ENCODE assay signal across 19 cellular contexts in the genomic region with DNA sequence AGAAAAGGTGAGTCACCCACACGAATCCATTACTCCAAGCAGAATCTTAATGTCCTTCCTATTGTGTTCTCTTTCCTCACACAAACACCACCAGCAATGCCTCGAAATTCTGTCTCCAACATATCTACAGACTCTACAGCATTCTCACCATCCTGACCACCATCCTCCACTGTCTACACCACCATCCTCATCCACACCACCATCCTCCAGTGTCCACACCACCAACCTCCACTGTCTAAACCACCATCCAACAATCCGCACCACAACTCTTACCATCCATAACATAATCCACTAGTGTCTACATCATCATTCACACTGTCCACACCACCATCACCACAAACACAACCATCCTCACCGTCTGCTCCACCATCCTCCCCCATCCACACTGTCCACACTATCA.
"Had no signal": no experiment of that assay in that cellular context is flagged by ENCODE, and none has a peak within 500 bp of the region (broad histone marks: within the 10 kb centered on the region; RNA-seq: fewer than 3 reads in every experiment).

No MANE protein-coding gene starts in this region.

- H3K4me1 ChIP-seq: breast epithelium had no signal

- H3K36me3 ChIP-seq: breast epithelium had no signal

- H3K4me1 Mint-ChIP-seq: activated B cell treated with CpG ODN at 0.5 μM for 24 hours; activated CD4-positive, alpha-beta memory T cell treated with anti-CD3 and anti-CD28 coated beads, Interleukin-2, amount 10 ng/mL, durations not matched to agents 7 days and 5 days; activated CD4-positive, alpha-beta T cell treated with anti-CD3 and anti-CD28 coated beads, Interleukin-2, amount 10 ng/mL, durations not matched to agents 7 days and 5 days had no signal

- H3K4me2 ChIP-seq: PC-9 had no signal

- H3K27me3 ChIP-seq: breast epithelium had no signal

- DNase-seq: activated B cell treated with CpG ODN at 0.5 μM for 24 hours; activated CD4-positive, alpha-beta memory T cell treated with anti-CD3 and anti-CD28 coated beads, Interleukin-2, amount 10 ng/mL, durations not matched to agents 7 days and 5 days; activated CD4-positive, alpha-beta T cell treated with anti-CD3 and anti-CD28 coated beads for 1 hour; activated CD4-positive, alpha-beta T cell treated with anti-CD3 and anti-CD28 coated beads, Interleukin-2, amount 10 ng/mL, durations not matched to agents 7 days and 5 days; activated CD8-positive, alpha-beta memory T cell treated with anti-CD3 and anti-CD28 coated beads, Interleukin-2, amount 50 U/mL, for 4 hours; activated T-cell treated with anti-CD3 and anti-CD28 coated beads, Interleukin-2, amount 50 U/mL, for 1 hour; central memory CD4-positive, alpha-beta T cell; NCI-H1105 treated with DMSO at 0.1 percent for 48 hours; NCI-H1436 treated with DMSO at 0.1 percent for 48 hours; NCI-H187; NCI-H2081 treated with DMSO at 0.1 percent for 48 hours; NCI-H446; NCI-H524; PC-9; SIG-M5; T-helper 2 cell; T1000 had no signal

- H3K4me3 Mint-ChIP-seq: activated B cell treated with CpG ODN at 0.5 μM for 24 hours; activated CD4-positive, alpha-beta memory T cell treated with anti-CD3 and anti-CD28 coated beads, Interleukin-2, amount 10 ng/mL, durations not matched to agents 7 days and 5 days; activated CD4-positive, alpha-beta T cell treated with anti-CD3 and anti-CD28 coated beads, Interleukin-2, amount 10 ng/mL, durations not matched to agents 7 days and 5 days had no signal

- ATAC-seq: activated naive CD4-positive, alpha-beta T cell treated with anti-CD3 and anti-CD28 coated beads, Interleukin-2, amount 50 U/mL, for 72 hours had no signal

- H3K27me3 Mint-ChIP-seq: activated B cell treated with CpG ODN at 0.5 μM for 24 hours had no signal

- H3K4me3 ChIP-seq: breast epithelium, PC-9 had no signal

- H2AFZ ChIP-seq: PC-9 had no signal

- H3K27ac ChIP-seq: breast epithelium, PC-9 had no signal

- H3K27ac Mint-ChIP-seq: activated B cell treated with CpG ODN at 0.5 μM for 24 hours; activated CD4-positive, alpha-beta memory T cell treated with anti-CD3 and anti-CD28 coated beads, Interleukin-2, amount 10 ng/mL, durations not matched to agents 7 days and 5 days; activated CD4-positive, alpha-beta T cell treated with anti-CD3 and anti-CD28 coated beads, Interleukin-2, amount 10 ng/mL, durations not matched to agents 7 days and 5 days; activated naive CD4-positive, alpha-beta T cell treated with anti-CD3 and anti-CD28 coated beads, Interleukin-2, amount 50 U/mL, for 72 hours had no signal
